Comparison of ENCODE assay signal across 1 cellular context in the genomic region with DNA sequence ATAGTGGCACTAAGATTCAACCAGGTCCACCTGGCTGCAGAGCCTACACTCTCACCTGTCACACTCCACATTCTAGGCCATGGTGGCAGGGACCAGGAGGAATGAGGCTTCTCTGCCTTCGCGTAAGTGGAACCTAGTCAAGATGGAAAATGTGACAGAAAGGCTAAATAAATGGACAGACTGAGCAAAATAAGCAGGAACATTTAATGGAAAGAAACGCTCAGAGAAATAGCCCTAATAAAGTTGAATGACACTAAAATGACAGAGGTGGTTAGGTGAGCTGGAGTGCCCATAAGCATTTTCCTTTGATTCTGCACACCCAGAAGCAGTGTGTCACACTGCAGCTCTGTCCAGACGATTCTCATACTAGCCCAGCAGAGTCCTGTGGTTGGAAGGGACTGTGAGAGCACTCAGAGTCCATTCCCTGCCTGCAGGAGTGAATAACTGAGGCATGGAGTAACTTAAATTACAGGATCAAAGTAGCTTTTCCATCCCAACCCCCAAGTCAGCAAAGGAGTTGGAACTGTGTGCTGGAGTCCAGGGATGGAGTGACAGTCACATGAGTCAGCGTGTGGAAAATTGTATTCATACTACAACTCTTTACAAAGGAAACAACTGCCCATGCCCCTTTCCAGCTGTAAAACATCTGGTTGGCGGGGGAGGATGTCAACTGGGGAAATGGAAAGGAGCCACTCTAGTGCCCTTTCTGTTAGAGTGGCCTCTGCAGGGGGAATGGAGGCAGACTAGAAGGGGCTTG.
A peak's percentile ranks its signal among the peaks of the same experiment; 100 is the strongest.
TF ChIP-seq lines count a peak whose summit lies in the region.

No MANE protein-coding gene starts in this region.

TF ChIP-seq in HCT116, 20 proteins besides CTCF, POLR2A, EP300 and RAD21:
- TF ChIP-seq POLR2AphosphoS5 (IDR thresholded peaks at IDR 0.05; ENCODE audit: low read depth, low read length) (0 out of 2 replicates have a peak, but pooled peaks have one; percentile 26), FOSL1 (IDR thresholded peaks at IDR 0.05; ENCODE audit: low read depth) (peak; percentile 88), EZH2phosphoT487 (IDR thresholded peaks at IDR 0.05; ENCODE audit: borderline replicate concordance) (no peak), JUND (IDR thresholded peaks at IDR 0.05) (peak; percentile 80), SRF (IDR thresholded peaks at IDR 0.05; ENCODE audit: low read depth) (0 out of 2 replicates have a peak, but pooled peaks have one; percentile 29), CEBPB (IDR thresholded peaks at IDR 0.05; ENCODE audit: low read depth) (no peak), SIN3A (IDR thresholded peaks at IDR 0.05; ENCODE audit: low read depth) (no peak), CBX3 (IDR thresholded peaks at IDR 0.05; ENCODE audit: low read depth) (peak; percentile 29; the same call in 1 of the 2 replicates), SP1 (IDR thresholded peaks at IDR 0.05; ENCODE audit: low read depth) (peak; percentile 72), TCF7L2 (IDR thresholded peaks at IDR 0.05; ENCODE audit: borderline replicate concordance, extremely low read depth, insufficient read depth, insufficient read length) (peak; percentile 11), ZNF274 (IDR thresholded peaks at IDR 0.05; ENCODE audit: low read depth, low read length) (no peak), EGR1 (IDR thresholded peaks at IDR 0.05; ENCODE audit: low read depth) (peak; percentile 43; the same call in 1 of the 2 replicates)
- TF ChIP-seq, protein P1, sequence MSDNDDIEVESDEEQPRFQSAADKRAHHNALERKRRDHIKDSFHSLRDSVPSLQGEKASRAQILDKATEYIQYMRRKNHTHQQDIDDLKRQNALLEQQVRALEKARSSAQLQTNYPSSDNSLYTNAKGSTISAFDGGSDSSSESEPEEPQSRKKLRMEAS (IDR thresholded peaks at IDR 0.05), result no peak
- TF ChIP-seq, protein P2, sequence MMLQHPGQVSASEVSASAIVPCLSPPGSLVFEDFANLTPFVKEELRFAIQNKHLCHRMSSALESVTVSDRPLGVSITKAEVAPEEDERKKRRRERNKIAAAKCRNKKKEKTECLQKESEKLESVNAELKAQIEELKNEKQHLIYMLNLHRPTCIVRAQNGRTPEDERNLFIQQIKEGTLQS (IDR thresholded peaks at IDR 0.05), result peak; percentile 32; the same call in 1 of the 2 replicates
